In genomic region chr5:143177263-143177994, GRCh38 we compare ENCODE assay signal across 1 cellular context.
TF ChIP-seq lines count a peak whose summit lies in the region.

No MANE protein-coding gene starts in this region.

TF ChIP-seq in HepG2, 621 proteins besides CTCF, POLR2A, EP300 and RAD21 (continued from another document):
- no peak for TF ChIP-seq PLSCR1 (CRISPR knock-in tag; IDR thresholded peaks at IDR 0.05; ENCODE audit: borderline replicate concordance)
- TF ChIP-seq ZNF281 (CRISPR knock-in tag; IDR thresholded peaks at IDR 0.05; ENCODE audit: borderline replicate concordance): no peak
- TF ChIP-seq ATF7 (IDR thresholded peaks at IDR 0.05): no peak
- no peak for TF ChIP-seq ATF7 (CRISPR knock-in tag; IDR thresholded peaks at IDR 0.05)
- no peak for TF ChIP-seq DR1 (CRISPR knock-in tag; IDR thresholded peaks at IDR 0.05)
- TF ChIP-seq ZNF331 (CRISPR knock-in tag; IDR thresholded peaks at IDR 0.05): no peak
- no peak for TF ChIP-seq HNF1B (CRISPR knock-in tag; IDR thresholded peaks at IDR 0.05)
